In genomic region chr21:42032266-42032665, GRCh38 we compare ENCODE assay signal across 23 cellular contexts. TPM values are rescaled to one million over a fixed set of nuclear protein-coding genes. Genes with fewer than 3 reads are reported as not detected.
"Had no signal": no experiment of that assay in that cellular context is flagged by ENCODE, and none has a peak within 500 bp of the region (broad histone marks: within the 10 kb centered on the region; RNA-seq: fewer than 3 reads in every experiment).

No MANE protein-coding gene starts in this region.

- DNase-seq: effector CD4-positive, alpha-beta T cell; endodermal cell; erythroblast; foreskin keratinocyte; immature natural killer cell; left ventricle myocardium inferior; mesenchymal stem cell; midbrain; occipital lobe; right lobe of liver; stimulated activated CD4-positive, alpha-beta T cell treated with anti-CD3 and anti-CD28 coated beads, Interleukin-4, amount 100 ng/mL, for 1 hour; stimulated activated naive CD8-positive, alpha-beta T cell treated with anti-CD3 and anti-CD28 coated beads, Interleukin-15, amount 100 ng/mL, for 72 hours; testis; transverse colon had no signal

- H3K27ac ChIP-seq: coronary artery, foreskin keratinocyte, left ventricle myocardium inferior, lower lobe of right lung, pancreas, prostate gland, right lobe of liver, testis, transverse colon had no signal

- H3K36me3 ChIP-seq: left ventricle myocardium inferior, lower lobe of right lung, pancreas, prostate gland, right lobe of liver, transverse colon had no signal

- ATAC-seq: foreskin keratinocyte; lower lobe of right lung; pancreas; stimulated activated memory B cell treated with anti-CD40 and anti-IgM and Interleukin-4, amounts not matched to agents 10 μg/mL and 1 μg/mL and 100 μg/mL, for 72 hours; stimulated activated naive CD8-positive, alpha-beta T cell treated with anti-CD3 and anti-CD28 coated beads, Interleukin-15, amount 100 ng/mL, for 72 hours had no signal

- H3K4me1 ChIP-seq: foreskin keratinocyte, lower lobe of right lung, pancreas, prostate gland, testis had no signal

- H3K27me3 ChIP-seq: foreskin keratinocyte, pancreas, right lobe of liver, testis, transverse colon had no signal

- H3K4me3 ChIP-seq: coronary artery, left ventricle myocardium inferior, lower lobe of right lung, pancreas, prostate gland, right lobe of liver, testis, transverse colon had no signal

- H3K9me3 ChIP-seq: left ventricle myocardium inferior, lower lobe of right lung, pancreas, prostate gland, right lobe of liver, testis, transverse colon had no signal

RNA-seq across cellular contexts. Expression of gene UMODL1, which starts 38.9 kb away (rescaled TPM):
- total RNA-seq: dermis microvascular lymphatic vessel endothelial cell, endothelial cell of umbilical vein, foreskin keratinocyte, occipital lobe, renal cortical epithelial cell, ureter had no signal
- polyA plus RNA-seq: endothelial cell of umbilical vein, foreskin keratinocyte, immature natural killer cell had no signal
